Comparison of ENCODE assay signal across 1 cellular context in genomic region chr6:90982051-90982450, GRCh38.
TF ChIP-seq lines count a peak whose summit lies in the region.

No MANE protein-coding gene starts in this region.

TF ChIP-seq in WTC11, 78 proteins besides CTCF, POLR2A, EP300 and RAD21 (continued from another document):
- no peak for TF ChIP-seq STAT6 (CRISPR knock-in tag; conservative IDR thresholded peaks at IDR 0.05; ENCODE audit: low read depth)
TF ChIP-seq in WTC11: peak in this region for 0.
